8 cellular contexts compared by ENCODE assay signal in the genomic region with DNA sequence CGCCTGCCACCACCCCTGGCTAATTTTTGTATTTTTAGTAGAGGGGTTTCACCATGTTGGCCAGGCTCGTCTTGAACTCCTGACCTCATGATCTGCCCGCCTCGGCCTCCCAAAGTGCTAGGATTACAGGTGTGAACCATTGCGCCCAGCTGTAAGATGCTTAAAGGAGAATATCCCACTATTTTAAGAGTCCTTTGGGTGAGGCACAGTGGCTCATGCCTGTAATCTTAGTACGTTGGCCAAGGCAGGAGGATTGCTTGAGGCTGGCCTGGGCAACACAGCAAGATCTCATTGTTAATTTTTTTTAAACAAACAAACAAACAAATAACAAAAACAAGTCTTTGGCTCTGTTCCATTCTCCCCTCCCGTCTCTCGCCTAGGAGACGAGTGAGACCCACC. TPM values are rescaled to one million over a fixed set of nuclear protein-coding genes. Genes with fewer than 3 reads are reported as not detected.
DNase-seq lines count a peak whose midpoint lies in the region; ATAC-seq and TF ChIP-seq lines count a peak whose summit lies in the region.
"Not testable (repeated sequence)": the region's sequence is repeated elsewhere in the genome, so short reads cannot be mapped to it uniquely, and the experiment has no call there.
"Had no signal": no experiment of that assay in that cellular context is flagged by ENCODE, and none has a peak within 500 bp of the region (broad histone marks: within the 10 kb centered on the region; RNA-seq: fewer than 3 reads in every experiment).

No MANE protein-coding gene starts in this region.

- H3K36me3 ChIP-seq in HCT116 (ENCODE audit: control insufficient read depth in 1 of 2, insufficient read depth in 2 of 2, low read length in 2 of 2); esophagus (ENCODE audit: control insufficient read depth in 2 of 2, insufficient read depth in 2 of 2, low read length in 1 of 2); lung (ENCODE audit: control insufficient read depth in 2 of 2, insufficient read depth in 2 of 2, low read length in 2 of 2); skeletal muscle satellite cell (ENCODE audit: insufficient read depth, low read length): not testable (repeated sequence)

- H3K4me2 ChIP-seq in HCT116 (ENCODE audit: low read length) (peak overlapping the region; percentile 79), skeletal muscle satellite cell (ENCODE audit: low read length) (peak overlapping the region; percentile 75)

- H2AFZ ChIP-seq in HCT116 (ENCODE audit: low read depth, low read length, poor library complexity, severe bottlenecking), result not testable (repeated sequence)

- WGBS in esophagus, 2 donors, result 69 to 79% methylated on average over 9 of the region's 9 CpGs
- 89 to 93% methylated on average over 9 of the region's 9 CpGs for WGBS in lung, 2 donors

- not testable (repeated sequence) for ATAC-seq in HCT116; lung (ENCODE audit: insufficient read depth, low FRiP score)

- not testable (repeated sequence) for TF ChIP-seq CTCF in HCT116 (IDR thresholded peaks at IDR 0.05 in 2 of 3, conservative IDR thresholded peaks at IDR 0.05 in 1 of 3; ENCODE audit: borderline replicate concordance in 1 of 3, insufficient read depth in 1 of 3, low read depth in 2 of 3, low read length in 2 of 3); VCaP (conservative IDR thresholded peaks at IDR 0.05); lung (IDR thresholded peaks at IDR 0.05; ENCODE audit: control extremely low read depth, extremely low read depth)

- H3K27ac ChIP-seq in HCT116 (ENCODE audit: low read depth, low read length), result peak overlapping the region; percentile 70
- H3K27ac ChIP-seq in VCaP, result peak overlapping the region; percentile 55
- peak overlapping the region; percentile 96 for H3K27ac ChIP-seq in esophagus (ENCODE audit: low read depth in 2 of 2, low read length in 1 of 2)
- peak overlapping the region; percentile 67 to 93 for H3K27ac ChIP-seq in lung (ENCODE audit: low read depth in 1 of 2, low read length in 1 of 2)

- CTCF ChIA-PET in HCT116 (lab: Charles Lee), result not testable (repeated sequence)

- RAD21 ChIA-PET in HCT116 (lab: Charles Lee; ENCODE audit: low non-redundant PET in 1 of 2, low total read pairs in 2 of 2, uncharacterized antibody in 2 of 2, unreplicated experiment in 2 of 2), result interaction anchor here (1.1 to 1.8 kb wide), 3 partner anchors 23 to 156 kb away, joined by 3 to 5 read pairs (median 5); a partner anchor contains a TSS

- POLR2A ChIA-PET in HCT116 (lab: Charles Lee), result interaction anchor here (1.5 to 9.9 kb wide), 2 partner anchors 21 to 24 kb away, joined by 4 to 84 read pairs; a partner anchor contains a TSS

- H3K79me2 ChIP-seq in HCT116 (ENCODE audit: insufficient read depth, low read length), result not testable (repeated sequence)

- H3K27me3 ChIP-seq in HCT116 (ENCODE audit: insufficient read depth, low read length); esophagus (ENCODE audit: control insufficient read depth in 1 of 2, insufficient read depth in 2 of 2, low read length in 2 of 2); lung (ENCODE audit: control insufficient read depth, insufficient read depth); skeletal muscle satellite cell (ENCODE audit: control insufficient read depth, insufficient read depth, low read length): not testable (repeated sequence)

- TF ChIP-seq RAD21 in HCT116 (IDR thresholded peaks at IDR 0.05; ENCODE audit: low read depth), result not testable (repeated sequence)

- H3K9ac ChIP-seq in HCT116 (ENCODE audit: low read length), result peak overlapping the region; percentile 69
- not testable (repeated sequence) for H3K9ac ChIP-seq in skeletal muscle satellite cell (ENCODE audit: low read depth, low read length)

- TF ChIP-seq POLR2A in HCT116 (IDR thresholded peaks at IDR 0.05; ENCODE audit: borderline replicate concordance, extremely low read depth, insufficient read depth, insufficient read length), result not testable (repeated sequence)

- intact Hi-C loops in HCT116 (cut with micrococcal nuclease), result not testable (repeated sequence)

- not testable (repeated sequence) for H3K9me2 ChIP-seq in HCT116 (ENCODE audit: insufficient read depth)

- H3K4me1 ChIP-seq in HCT116 (ENCODE audit: control insufficient read depth in 1 of 2, insufficient read depth in 2 of 2, low read length in 2 of 2), result peaks cover 37 to 57% of the 10 kb centered on the region in 2 experiments
- H3K4me1 ChIP-seq in esophagus (ENCODE audit: control insufficient read depth in 2 of 2, insufficient read depth in 2 of 2, low read length in 1 of 2), result peaks cover 4 to 31% of the 10 kb centered on the region in 2 donors
- H3K4me1 ChIP-seq in lung (ENCODE audit: control insufficient read depth in 2 of 2, insufficient read depth in 2 of 2, low read length in 2 of 2), result peaks cover 7 to 20% of the 10 kb centered on the region in 2 donors
- peaks cover 27% of the 10 kb centered on the region for H3K4me1 ChIP-seq in skeletal muscle satellite cell (ENCODE audit: control insufficient read depth, insufficient read depth, low read length)

- peak overlapping the region in 1 of 2 experiments; percentile 48; a peak in 1 of 4 replicates for H3K4me3 ChIP-seq in HCT116 (replicated peaks in 1 of 2; ENCODE audit: low read depth in 1 of 2, low read length in 2 of 2)
- H3K4me3 ChIP-seq in esophagus (ENCODE audit: low read depth in 1 of 2, low read length in 2 of 2); lung: not testable (repeated sequence)
- peak overlapping the region; percentile 46 for H3K4me3 ChIP-seq in skeletal muscle satellite cell (ENCODE audit: low read length)

- not testable (repeated sequence) for H4K20me1 ChIP-seq in HCT116 (ENCODE audit: insufficient read depth)

- H3K9me3 ChIP-seq in HCT116 (ENCODE audit: control insufficient read depth in 1 of 2, insufficient read depth in 1 of 2, low read depth in 1 of 2, low read length in 2 of 2); esophagus (ENCODE audit: control insufficient read depth in 2 of 2, insufficient read depth in 1 of 2, low read depth in 1 of 2, low read length in 1 of 2); lung (ENCODE audit: control insufficient read depth in 2 of 2, insufficient read depth in 1 of 2, low read length in 1 of 2); skeletal muscle satellite cell (replicated peaks; ENCODE audit: low read length): not testable (repeated sequence)

- BruUV-seq in HCT116 (replicated peaks; lab: Mats Ljungman, UMichigan), result not testable (repeated sequence)

- DNase-seq in HCT116 (ENCODE audit: low read depth, low spot score); lung (ENCODE audit: low spot score): not testable (repeated sequence)

RNA-seq across cellular contexts. Expression of a gene that starts 5.5 kb away (rescaled TPM):
- total RNA-seq in HCT116 (2021; ENCODE audit: unreplicated experiment), result 42.6 TPM
- polyA plus RNA-seq in HCT116 (2012), result 67.9 and 80.9 TPM in 2 replicates
- polyA plus RNA-seq in esophagus, result 100 to 1,000 TPM in 1 of 2 donors, 10 to 100 TPM in 1; 64.3 to 201 TPM
- 100 to 1,000 TPM in 1 of 2 donors, 10 to 100 TPM in 1; 84.4 to 127 TPM for total RNA-seq in lung
- polyA plus RNA-seq in lung, result 10 to 100 TPM; 83.2 to 95.3 TPM
- not detected in 2 replicates for total RNA-seq in skeletal muscle satellite cell (2012; rRNA removed)
- total RNA-seq: activated naive CD8-positive, alpha-beta T cell treated with anti-CD3 and anti-CD28 coated beads for 36 hours; RPMI7951; T-helper 1 cell treated with Interleukin-12 subunit alpha and Interleukin-12 subunit beta and Interleukin-4 antibody, amounts not matched to agents 30 ng/mL and 1 ng/mL, for 36 hours had no signal

RNA-seq across cellular contexts. Expression of a gene that starts 8.8 kb away (rescaled TPM):
- total RNA-seq in HCT116 (2021; ENCODE audit: unreplicated experiment), result not detected
- polyA plus RNA-seq in HCT116 (2012), result 0.33 and 0.92 TPM in 2 replicates
- polyA plus RNA-seq in esophagus, result 1 to 10 TPM; 1.7 to 2.4 TPM
- total RNA-seq in lung, result 1 to 10 TPM in 1 of 2 donors, under 1 TPM in 1; 0.43 to 4.2 TPM
- polyA plus RNA-seq in lung, result 1 to 10 TPM; 2.6 to 3.6 TPM
- total RNA-seq in skeletal muscle satellite cell (2012; rRNA removed), result 0.25 and 0.66 TPM in 2 replicates

RNA-seq across cellular contexts. Expression of a gene that starts 23.6 kb away (rescaled TPM):
- total RNA-seq in HCT116 (2021; ENCODE audit: unreplicated experiment) (44.9 TPM), lung (10 to 100 TPM; 53.0 to 68.2 TPM)
- 39.3 and 40.7 TPM in 2 replicates for polyA plus RNA-seq in HCT116 (2012)
- polyA plus RNA-seq in esophagus (10 to 100 TPM; 28.3 to 33.6 TPM), lung (10 to 100 TPM; 53.5 to 73.2 TPM)
- 17.0 and 21.4 TPM in 2 replicates for total RNA-seq in skeletal muscle satellite cell (2012; rRNA removed)

RNA-seq across cellular contexts. Expression of a gene that starts 32.9 kb away (rescaled TPM):
- total RNA-seq in HCT116 (2021; ENCODE audit: unreplicated experiment), result 60.7 TPM
- 85.2 and 87.3 TPM in 2 replicates for polyA plus RNA-seq in HCT116 (2012)
- polyA plus RNA-seq in esophagus, result 10 to 100 TPM; 13.0 to 23.1 TPM
- total RNA-seq in lung, result 10 to 100 TPM; 20.3 to 47.6 TPM
- polyA plus RNA-seq in lung, result 10 to 100 TPM; 16.2 to 61.8 TPM
- total RNA-seq in skeletal muscle satellite cell (2012; rRNA removed), result 51.0 and 58.8 TPM in 2 replicates

RNA-seq across cellular contexts. Expression of a gene that starts 38.9 kb away (rescaled TPM):
- total RNA-seq in HCT116 (2021; ENCODE audit: unreplicated experiment) (522 TPM), lung (100 to 1,000 TPM; 110 to 272 TPM)
- polyA plus RNA-seq in HCT116 (2012), result 224 and 307 TPM in 2 replicates
- polyA plus RNA-seq in esophagus (100 to 1,000 TPM; 134 to 170 TPM), lung (100 to 1,000 TPM; 237 to 248 TPM)
- 34.0 and 41.9 TPM in 2 replicates for total RNA-seq in skeletal muscle satellite cell (2012; rRNA removed)
